Comparison of ENCODE assay signal across 12 cellular contexts in genomic region chr2:236166781-236167296, GRCh38. TPM values are rescaled to one million over a fixed set of nuclear protein-coding genes. Genes with fewer than 3 reads are reported as not detected.
A peak's percentile ranks its signal among the peaks of the same experiment; 100 is the strongest.
DNase-seq lines count a peak whose midpoint lies in the region; ATAC-seq, FAIRE-seq and TF ChIP-seq lines count a peak whose summit lies in the region.
"Had no signal": no experiment of that assay in that cellular context is flagged by ENCODE, and none has a peak within 500 bp of the region (broad histone marks: within the 10 kb centered on the region; RNA-seq: fewer than 3 reads in every experiment).

No MANE protein-coding gene starts in this region.

- H3K27me3 ChIP-seq in NT2/D1 (ENCODE audit: insufficient read depth, insufficient read length): peaks cover 80% of the 10 kb centered on the region
- peaks cover 3 to 34% of the 10 kb centered on the region in 2 experiments for H3K27me3 ChIP-seq in endothelial cell of umbilical vein (ENCODE audit: control insufficient read depth in 2 of 2, insufficient read depth in 2 of 2, low read length in 2 of 2)
- H3K27me3 ChIP-seq in psoas muscle (ENCODE audit: insufficient read depth in 3 of 3, low read length in 2 of 3): peaks cover 3 to 100% (median 65%) of the 10 kb centered on the region in 3 donors

- peaks cover 5% of the 10 kb centered on the region; the same call in 1 of the 2 replicates for H3K9me3 ChIP-seq in NT2/D1 (ENCODE audit: insufficient read depth, low read length)
- H3K9me3 ChIP-seq in endothelial cell of umbilical vein (replicated peaks; ENCODE audit: control insufficient read depth, insufficient read depth, low read length): no peaks in the 10 kb centered on the region
- H3K9me3 ChIP-seq in psoas muscle: no peaks in the 10 kb centered on the region
- H3K9me3 ChIP-seq: left lung had no signal

- peak overlapping the region; percentile 12 for H3K27ac ChIP-seq in endothelial cell of umbilical vein (ENCODE audit: insufficient read depth, low read depth, low read length)
- H3K27ac ChIP-seq in psoas muscle: no peak overlapping the region
- H3K27ac ChIP-seq: 22Rv1, left lung had no signal

- H3K9ac ChIP-seq in NT2/D1 (ENCODE audit: insufficient read length, low read depth) (peak overlapping the region; percentile 95), endothelial cell of umbilical vein (replicated peaks; ENCODE audit: extremely low read depth, insufficient read depth, low read length) (peak overlapping the region; percentile 8)

- H3K4me1 Mint-ChIP-seq in T-cell: peaks cover 5 to 32% (median 23%) of the 10 kb centered on the region in 3 donors

- peak; percentile 36 for DNase-seq in DMS53 (lab: John Stamatoyannopoulos, UW)
- DNase-seq in DMS53 treated with DMSO at 0.1 percent for 48 hours (lab: John Stamatoyannopoulos, UW; ENCODE audit: unreplicated experiment): no peak
- no peak for DNase-seq in NT2/D1 (ENCODE audit: low read depth, low spot score)
- peak; percentile 27 for DNase-seq in endothelial cell of umbilical vein (ENCODE audit: low read depth, low spot score)
- DNase-seq in psoas muscle: no peak
- DNase-seq in T-cell: no peak
- DNase-seq: anterior cingulate cortex, left lung, OCI-M1 had no signal

- no peaks in the 10 kb centered on the region for H3K79me2 ChIP-seq in endothelial cell of umbilical vein (ENCODE audit: control insufficient read depth, insufficient read depth, low read length)

- no peaks in the 10 kb centered on the region for H3K36me3 Mint-ChIP-seq in T-cell

- CTCF ChIA-PET in endothelial cell of umbilical vein (lab: Charles Lee) (interaction anchor here (1.0 to 3.7 kb wide), 5 partner anchors 9 to 388 kb away, joined by 3 to 17 read pairs (median 10); no protein-coding TSS in a partner anchor), T-cell (lab: Charles Lee) (no interaction called here)

- ATAC-seq in psoas muscle (peak in 1 of 4 donors; percentile 6), T-cell (replicated peaks in 1 of 4) (no peak), HG03565 (IDR thresholded peaks at IDR 0.05; ENCODE audit: unreplicated experiment) (no peak), GM19467 (IDR thresholded peaks at IDR 0.05; ENCODE audit: unreplicated experiment) (no peak)

- peaks cover 40 to 64% of the 10 kb centered on the region in 2 donors for H3K27me3 Mint-ChIP-seq in T-cell

- H3K9me1 ChIP-seq in endothelial cell of umbilical vein (replicated peaks; ENCODE audit: control insufficient read depth, extremely low read depth, insufficient read depth, low read length): no peaks in the 10 kb centered on the region

- peak overlapping the region in 1 of 3 donors; percentile 59 for H3K4me3 Mint-ChIP-seq in T-cell

- FAIRE-seq in endothelial cell of umbilical vein (lab: Jason Lieb, UNC): no peak

- no peaks in the 10 kb centered on the region for H4K20me1 ChIP-seq in endothelial cell of umbilical vein (replicated peaks; ENCODE audit: control insufficient read depth, extremely low read depth, insufficient read depth, low read length)

- H3K4me2 ChIP-seq in endothelial cell of umbilical vein (ENCODE audit: insufficient read depth, low read length): peak overlapping the region; percentile 29

- no peak for TF ChIP-seq POLR2A in endothelial cell of umbilical vein (IDR thresholded peaks at IDR 0.05; ENCODE audit: low read depth, low read length)

- dilution Hi-C loops in endothelial cell of umbilical vein (cut with MboI; ENCODE audit: extremely low pct_ligation_motif_present, low sequenced_read_pairs): no loop called here

- 5 to 8% (median 8%) methylated on average over 22 to 29 of the region's 29 CpGs for WGBS in psoas muscle, 3 donors

- no peak for TF ChIP-seq CTCF in endothelial cell of umbilical vein (IDR thresholded peaks at IDR 0.05; ENCODE audit: extremely low read depth in 1 of 2, insufficient read depth in 1 of 2, low read depth in 1 of 2, low read length in 2 of 2)
- no peak for TF ChIP-seq CTCF in psoas muscle (IDR thresholded peaks at IDR 0.05)

- no TSS peak for BruUV-seq in endothelial cell of umbilical vein (replicated peaks; lab: Mats Ljungman, UMichigan)

- no peak overlapping the region for H3K27ac Mint-ChIP-seq in T-cell

- intact Hi-C loops in endothelial cell of umbilical vein (cut with micrococcal nuclease) (loop anchor here (1.0 to 5.0 kb wide), 2 partner anchors 11 to 405 kb away; no protein-coding TSS in a partner anchor), psoas muscle (cut with DNase I) (no loop called here)

- POLR2A ChIA-PET in endothelial cell of umbilical vein (lab: Charles Lee) (interaction anchor here (0.7 kb wide), 1 partner anchor 41 kb away, joined by 6 read pairs; no protein-coding TSS in a partner anchor), T-cell (lab: Charles Lee) (no interaction called here)

- peak overlapping the region; percentile 80 for H3K4me3 ChIP-seq in NT2/D1 (ENCODE audit: insufficient read length, low read depth)
- H3K4me3 ChIP-seq in endothelial cell of umbilical vein (replicated peaks in 1 of 3; ENCODE audit: insufficient read depth in 1 of 3, low read depth in 1 of 3, low read length in 3 of 3): peak overlapping the region; percentile 59 to 73 (median 68)
- peak overlapping the region; percentile 62 for H3K4me3 ChIP-seq in psoas muscle

- peaks cover 9% of the 10 kb centered on the region for H3K4me1 ChIP-seq in NT2/D1 (ENCODE audit: insufficient read depth, insufficient read length)
- peaks cover 25% of the 10 kb centered on the region for H3K4me1 ChIP-seq in endothelial cell of umbilical vein (ENCODE audit: control insufficient read depth, extremely low read depth, insufficient read depth, low read length)
- H3K4me1 ChIP-seq in psoas muscle: peaks cover 24% of the 10 kb centered on the region

- peaks cover 17% of the 10 kb centered on the region for H3K36me3 ChIP-seq in NT2/D1 (ENCODE audit: insufficient read depth, insufficient read length, low read length)
- H3K36me3 ChIP-seq in endothelial cell of umbilical vein (ENCODE audit: control insufficient read depth in 2 of 2, extremely low read depth in 1 of 2, insufficient read depth in 2 of 2, low read length in 2 of 2): no peaks in the 10 kb centered on the region
- H3K36me3 ChIP-seq in psoas muscle (ENCODE audit: insufficient read depth in 1 of 2, low read depth in 1 of 2): no peaks in the 10 kb centered on the region
- H3K36me3 ChIP-seq: left lung had no signal

- H3K9me3 Mint-ChIP-seq in T-cell: no peaks in the 10 kb centered on the region

- peak overlapping the region; percentile 92 for H2AFZ ChIP-seq in endothelial cell of umbilical vein (ENCODE audit: low read depth, low read length)

TF ChIP-seq in endothelial cell of umbilical vein, 7 proteins besides CTCF, POLR2A, EP300 and RAD21:
- TF ChIP-seq MAX (IDR thresholded peaks at IDR 0.05; ENCODE audit: insufficient read depth, insufficient read length): no peak
- no peak for TF ChIP-seq GATA2 (IDR thresholded peaks at IDR 0.05; ENCODE audit: insufficient read depth, insufficient read length, low read depth, low read length)
- no peak for TF ChIP-seq MYC (IDR thresholded peaks at IDR 0.05; ENCODE audit: low read depth, low read length)
- TF ChIP-seq POLR2AphosphoS5 (IDR thresholded peaks at IDR 0.05; ENCODE audit: insufficient read depth, low read depth, low read length): no peak
- no peak for TF ChIP-seq JUN (IDR thresholded peaks at IDR 0.05; ENCODE audit: borderline replicate concordance, insufficient read depth, insufficient read length, low read depth)
- no peak for TF ChIP-seq EZH2 (IDR thresholded peaks at IDR 0.05; ENCODE audit: borderline replicate concordance, low read depth, low read length, severe bottlenecking)
- TF ChIP-seq FOS (IDR thresholded peaks at IDR 0.05; ENCODE audit: borderline replicate concordance, insufficient read depth, low read length): no peak

RNA-seq across cellular contexts. Expression of gene GBX2, which starts 1.3 kb away (rescaled TPM):
- 3.6 TPM in 2 replicates for total RNA-seq in endothelial cell of umbilical vein
- polyA plus RNA-seq in endothelial cell of umbilical vein: 2.4 and 3.0 TPM in 2 replicates
- polyA plus RNA-seq in endothelial cell of umbilical vein (2011; cell fraction: cytosol; rRNA removed): 3.8 and 4.8 TPM in 2 replicates
- polyA plus RNA-seq in endothelial cell of umbilical vein (2011; cell fraction: nucleus; rRNA removed): 2.5 and 3.5 TPM in 2 replicates
- 6.0 and 9.7 TPM in 2 replicates for polyA plus RNA-seq in endothelial cell of umbilical vein (2012)
- 0.80 and 2.0 TPM in 2 replicates for polyA minus RNA-seq in endothelial cell of umbilical vein
- polyA minus RNA-seq in endothelial cell of umbilical vein (2011; cell fraction: cytosol; rRNA and poly(A)+ RNA removed): 0.82 TPM
- 1.6 and 3.2 TPM in 2 replicates for polyA minus RNA-seq in endothelial cell of umbilical vein (2011; cell fraction: nucleus; rRNA and poly(A)+ RNA removed)
- total RNA-seq in psoas muscle: not detected
- polyA plus RNA-seq in psoas muscle: not detected
- not detected for total RNA-seq in T-cell
- total RNA-seq: left lung had no signal

Comparison
In these comparisons a context has a peak if more than half of its experiments do, and no peak if none do; other contexts are left out.
1. DNase-seq: peak in DMS53 (single experiment) and endothelial cell of umbilical vein (single experiment); none in DMS53 treated with DMSO at 0.1 percent for 48 hours (single experiment), NT2/D1 (single experiment), psoas muscle (0 of 2) and T-cell (0 of 34).
2. Peak in every context shown above with its lines, with median percentiles within 50 percentile points of each other: H3K4me3 ChIP-seq.